ENCODE assay signal across 9 cellular contexts in genomic region chrX:37755073-37755472, GRCh38. TPM values are rescaled to one million over a fixed set of nuclear protein-coding genes. Genes with fewer than 3 reads are reported as not detected.
DNase-seq lines count a peak whose midpoint lies in the region; ATAC-seq and TF ChIP-seq lines count a peak whose summit lies in the region.
"Had no signal": no experiment of that assay in that cellular context is flagged by ENCODE, and none has a peak within 500 bp of the region (broad histone marks: within the 10 kb centered on the region; RNA-seq: fewer than 3 reads in every experiment).

No MANE protein-coding gene starts in this region.

- CTCF ChIA-PET in GM10248 (lab: Yijun Ruan, JAX) = interaction anchor here (4.0 kb wide), 1 partner anchor 69 kb away, joined by 16 read pairs; no protein-coding TSS in a partner anchor

- H3K9me3 Mint-ChIP-seq in activated T-helper 17 cell treated with anti-CD3 and anti-CD28 coated beads, Interleukin-2, amount 50 U/mL, for 72 hours = peaks cover 4% of the 10 kb centered on the region

- TF ChIP-seq CTCF in GM10248 (IDR thresholded peaks at IDR 0.05; ENCODE audit: control extremely low read depth, extremely low read depth, low read depth, missing control alignments) = no peak

- H3K4me1 Mint-ChIP-seq in activated T-helper 17 cell treated with anti-CD3 and anti-CD28 coated beads, Interleukin-2, amount 50 U/mL, for 72 hours = no peaks in the 10 kb centered on the region

- H3K27me3 Mint-ChIP-seq in activated T-helper 17 cell treated with anti-CD3 and anti-CD28 coated beads, Interleukin-2, amount 50 U/mL, for 72 hours = no peaks in the 10 kb centered on the region

- H3K4me3 Mint-ChIP-seq in activated T-helper 17 cell treated with anti-CD3 and anti-CD28 coated beads, Interleukin-2, amount 50 U/mL, for 72 hours = no peak overlapping the region

- DNase-seq in GM10248 (ENCODE audit: extremely low spot score) (peak; percentile 42), NCI-H524 (lab: John Stamatoyannopoulos, UW) (no peak), NCI-H526 treated with DMSO at 0.1 percent for 48 hours (lab: John Stamatoyannopoulos, UW) (no peak), H7 (no peak)
- DNase-seq in stimulated activated CD8-positive, alpha-beta memory T cell treated with anti-CD3 and anti-CD28 coated beads, Interleukin-4, amount 100 ng/mL, for 48 hours = no peak

- peak; percentile 94 for ATAC-seq in GM19468 (IDR thresholded peaks at IDR 0.05; ENCODE audit: extremely low read depth, unreplicated experiment)
- ATAC-seq in HG03460 (IDR thresholded peaks at IDR 0.05; ENCODE audit: unreplicated experiment) = peak; percentile 95
- ATAC-seq in activated T-helper 17 cell treated with anti-CD3 and anti-CD28 coated beads, Interleukin-2, amount 50 U/mL, for 72 hours (replicated peaks) = peak; percentile 80
- ATAC-seq: HCT116 had no signal

- no peaks in the 10 kb centered on the region for H3K27me3 ChIP-seq in H7 (ENCODE audit: control insufficient read depth, insufficient read depth, low read length)

- H3K27ac Mint-ChIP-seq in activated T-helper 17 cell treated with anti-CD3 and anti-CD28 coated beads, Interleukin-2, amount 50 U/mL, for 72 hours = no peak overlapping the region

- H3K4me3 ChIP-seq in H7 (ENCODE audit: insufficient read depth, low read depth, low read length) = no peak overlapping the region

- POLR2A ChIA-PET in GM10248 (lab: Yijun Ruan, JAX) = no interaction called here

- H3K36me3 ChIP-seq in H7 (replicated peaks; ENCODE audit: control insufficient read depth, insufficient read depth, low read length) = no peaks in the 10 kb centered on the region

- H3K36me3 Mint-ChIP-seq in activated T-helper 17 cell treated with anti-CD3 and anti-CD28 coated beads, Interleukin-2, amount 50 U/mL, for 72 hours (ENCODE audit: low read depth) = no peaks in the 10 kb centered on the region

RNA-seq across cellular contexts. Expression of gene CYBB, which starts 24.8 kb away (rescaled TPM):
- total RNA-seq in activated T-helper 17 cell treated with anti-CD3 and anti-CD28 coated beads, Interleukin-2, amount 50 U/mL, for 72 hours = under 1 TPM in 1 of 2 donors, not detected in 1; 0.24 TPM
- 0.14 TPM in 1 of 2 replicates, not detected in the other for total RNA-seq in H7 (2014; rRNA removed; shearing (Covaris generic))
